ENCODE assay signal across 1 cellular context in the genomic region with DNA sequence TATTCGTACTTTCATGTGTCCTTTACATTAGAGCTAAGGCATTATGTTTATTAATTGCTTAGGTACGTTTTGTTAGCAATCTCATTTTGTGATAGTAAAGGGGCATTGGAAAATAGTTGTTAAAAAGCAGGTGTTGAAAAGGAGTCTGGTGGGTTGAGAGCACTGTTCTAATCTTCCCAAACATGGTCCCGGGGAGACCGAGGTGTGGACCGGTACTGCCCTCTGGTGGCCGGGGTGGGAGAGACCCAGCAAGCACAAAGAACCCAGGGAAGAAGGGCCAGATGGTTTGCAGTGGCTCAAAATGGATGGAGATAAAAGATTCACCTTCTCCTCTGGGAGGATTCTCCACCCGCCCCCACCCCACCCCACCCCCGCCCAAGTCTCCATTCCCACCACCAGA.
TF ChIP-seq lines count a peak whose summit lies in the region.

No MANE protein-coding gene starts in this region.

TF ChIP-seq in HepG2, 621 proteins besides CTCF, POLR2A, EP300 and RAD21:
- TF ChIP-seq ZUFSP (CRISPR knock-in tag; IDR thresholded peaks at IDR 0.05; ENCODE audit: borderline replicate concordance) = no peak
- TF ChIP-seq SMC3 (IDR thresholded peaks at IDR 0.05; ENCODE audit: low read length) = peak; percentile 95
- TF ChIP-seq ZBTB21 (CRISPR knock-in tag; IDR thresholded peaks at IDR 0.05) = no peak
- TF ChIP-seq KDM2A (CRISPR knock-in tag; IDR thresholded peaks at IDR 0.05; ENCODE audit: borderline replicate concordance, low read depth) = 0 out of 2 replicates have a peak, but pooled peaks have one; percentile 43
- TF ChIP-seq IRF2 (CRISPR knock-in tag; IDR thresholded peaks at IDR 0.05) = 0 out of 2 replicates have a peak, but pooled peaks have one; percentile 21
- TF ChIP-seq, protein P1, sequence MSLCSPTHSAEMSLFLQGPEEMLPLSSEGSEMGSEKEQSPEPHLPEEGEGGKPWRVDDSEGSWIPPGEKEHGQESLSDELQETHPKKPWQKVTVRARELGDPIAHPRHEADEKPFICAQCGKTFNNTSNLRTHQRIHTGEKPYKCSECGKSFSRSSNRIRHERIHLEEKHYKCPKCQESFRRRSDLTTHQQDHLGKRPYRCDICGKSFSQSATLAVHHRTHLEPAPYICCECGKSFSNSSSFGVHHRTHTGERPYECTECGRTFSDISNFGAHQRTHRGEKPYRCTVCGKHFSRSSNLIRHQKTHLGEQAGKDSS (CRISPR knock-in tag; IDR thresholded peaks at IDR 0.05; ENCODE audit: borderline replicate concordance, low read depth) = 0 out of 2 replicates have a peak, but pooled peaks have one; percentile 27
- peak; percentile 21; the same call in 1 of the 2 replicates for TF ChIP-seq SALL1 (CRISPR knock-in tag; IDR thresholded peaks at IDR 0.05)
- peak; percentile 89 for TF ChIP-seq STAG1 (CRISPR knock-in tag; IDR thresholded peaks at IDR 0.05)
